In the genomic region with DNA sequence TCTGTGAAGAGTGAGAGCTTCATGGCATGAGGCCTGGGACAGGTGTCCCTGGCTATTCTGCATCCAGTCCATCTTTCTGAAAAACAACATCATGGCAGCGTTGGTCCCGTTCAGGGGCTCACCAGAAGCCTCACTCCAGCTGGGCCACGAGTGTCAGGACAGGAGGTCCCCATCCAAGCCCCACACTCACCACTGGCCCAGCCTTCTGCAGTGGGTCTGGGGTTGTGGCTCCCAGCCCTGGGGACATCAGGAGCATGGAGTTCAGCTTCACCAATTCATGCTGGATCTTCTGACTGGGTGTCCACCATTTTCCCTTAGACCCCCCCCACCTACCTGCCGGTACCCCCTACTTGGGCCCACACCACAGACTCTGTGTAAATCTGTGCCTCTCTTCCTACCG, we compare ENCODE assay signal across 28 cellular contexts.
"Had no signal": no experiment of that assay in that cellular context is flagged by ENCODE, and none has a peak within 500 bp of the region (broad histone marks: within the 10 kb centered on the region; RNA-seq: fewer than 3 reads in every experiment).

No MANE protein-coding gene starts in this region.

- H3K27me3 ChIP-seq: neural progenitor cell, pancreas, uterus had no signal

- H3K9ac ChIP-seq: neural progenitor cell had no signal

- FAIRE-seq: keratinocyte, pancreas, small intestine had no signal

- H3K79me2 ChIP-seq: hepatocyte had no signal

- H3K4me1 Mint-ChIP-seq: naive thymus-derived CD4-positive, alpha-beta T cell; stimulated activated effector memory CD8-positive, alpha-beta T cell treated with anti-CD3 and anti-CD28 coated beads, Interleukin-12 subunit alpha, Interleukin-12 subunit beta, amount 100 ng/mL, for 72 hours had no signal

- H3K9me3 Mint-ChIP-seq: nephron progenitor cell; neural progenitor cell; stimulated activated effector memory CD8-positive, alpha-beta T cell treated with anti-CD3 and anti-CD28 coated beads, Interleukin-12 subunit alpha, Interleukin-12 subunit beta, amount 100 ng/mL, for 72 hours; stimulated activated naive CD8-positive, alpha-beta T cell treated with anti-CD3 and anti-CD28 coated beads, Interleukin-15, Interleukin-2, amounts not matched to agents 100 ng/mL and 50 ng/mL, for 24 hours had no signal

- H3K36me3 Mint-ChIP-seq: naive thymus-derived CD4-positive, alpha-beta T cell; neural progenitor cell; stimulated activated effector memory CD8-positive, alpha-beta T cell treated with anti-CD3 and anti-CD28 coated beads, Interleukin-12 subunit alpha, Interleukin-12 subunit beta, amount 100 ng/mL, for 72 hours had no signal

- H3K4me3 ChIP-seq: heart right ventricle, hepatocyte, left ventricle myocardium inferior, lung, mucosa of descending colon, neural progenitor cell, pancreas, prostate gland, sigmoid colon, spleen, suprapubic skin, thoracic aorta, tibial artery, uterus had no signal

- H3K4me3 Mint-ChIP-seq: naive thymus-derived CD4-positive, alpha-beta T cell; nephron progenitor cell; neural progenitor cell; stimulated activated effector memory CD8-positive, alpha-beta T cell treated with anti-CD3 and anti-CD28 coated beads, Interleukin-12 subunit alpha, Interleukin-12 subunit beta, amount 100 ng/mL, for 72 hours; stimulated activated naive CD8-positive, alpha-beta T cell treated with anti-CD3 and anti-CD28 coated beads, Interleukin-15, Interleukin-2, amounts not matched to agents 100 ng/mL and 50 ng/mL, for 24 hours had no signal

- H3K4me1 ChIP-seq: heart right ventricle, left ventricle myocardium inferior, pancreas, prostate gland, sigmoid colon, spleen, suprapubic skin, tibial artery, uterus had no signal

- H3K9me3 ChIP-seq: mucosa of descending colon, pancreas, prostate gland, sigmoid colon, suprapubic skin, thoracic aorta, uterus had no signal

- H3K36me3 ChIP-seq: heart right ventricle, left ventricle myocardium inferior, neural progenitor cell, pancreas, prostate gland, sigmoid colon, spleen, suprapubic skin, thoracic aorta, tibial artery, uterus had no signal

- H3K27ac Mint-ChIP-seq: naive thymus-derived CD4-positive, alpha-beta T cell; nephron progenitor cell; stimulated activated effector memory CD8-positive, alpha-beta T cell treated with anti-CD3 and anti-CD28 coated beads, Interleukin-12 subunit alpha, Interleukin-12 subunit beta, amount 100 ng/mL, for 72 hours; stimulated activated naive CD8-positive, alpha-beta T cell treated with anti-CD3 and anti-CD28 coated beads, Interleukin-15, Interleukin-2, amounts not matched to agents 100 ng/mL and 50 ng/mL, for 24 hours had no signal

- DNase-seq: heart right ventricle; left colon; left ventricle myocardium inferior; mesendoderm; midbrain; mucosa of descending colon; naive thymus-derived CD4-positive, alpha-beta T cell; nephron progenitor cell; pancreas; retina; right cardiac atrium; sigmoid colon; small intestine; spleen; stimulated activated CD4-positive, alpha-beta T cell treated with anti-CD3 and anti-CD28 coated beads, Interleukin-4, amount 100 ng/mL, for 24 hours; stimulated activated naive CD4-positive, alpha-beta T cell; tibial artery; trophoblast cell; uterus had no signal

- H2AFZ ChIP-seq: hepatocyte, neural progenitor cell had no signal

- H3K27ac ChIP-seq: heart right ventricle, hepatocyte, left ventricle myocardium inferior, neural progenitor cell, pancreas, prostate gland, sigmoid colon, spleen, suprapubic skin, thoracic aorta, tibial artery, uterus had no signal

- ATAC-seq: heart right ventricle; left colon; mucosa of descending colon; naive thymus-derived CD4-positive, alpha-beta T cell; pancreas; right cardiac atrium; stimulated activated effector memory CD8-positive, alpha-beta T cell treated with anti-CD3 and anti-CD28 coated beads, Interleukin-12 subunit alpha, Interleukin-12 subunit beta, amount 100 ng/mL, for 72 hours had no signal

- H3K4me2 ChIP-seq: hepatocyte, neural progenitor cell had no signal
